29 cellular contexts compared by ENCODE assay signal in the genomic region with DNA sequence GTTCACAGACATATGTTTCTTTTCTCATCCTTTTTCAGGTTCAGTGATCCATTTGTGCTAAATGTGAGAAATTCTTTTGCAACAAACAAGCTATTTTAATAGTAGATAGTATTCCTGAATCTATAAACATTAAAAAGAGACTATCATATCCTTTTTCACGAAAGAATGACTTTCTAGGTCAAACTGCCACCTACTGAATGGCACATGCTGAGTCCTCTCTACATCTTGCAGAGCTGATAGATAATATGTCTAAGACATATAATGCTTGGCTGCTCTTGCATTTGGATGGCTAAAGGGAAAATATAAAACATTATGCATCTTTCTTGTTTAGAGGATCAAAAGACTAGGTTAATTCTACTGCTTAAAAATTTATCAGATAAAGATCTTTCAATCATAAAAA.
"Had no signal": no experiment of that assay in that cellular context is flagged by ENCODE, and none has a peak within 500 bp of the region (broad histone marks: within the 10 kb centered on the region; RNA-seq: fewer than 3 reads in every experiment).

No MANE protein-coding gene starts in this region.

- H3K4me3 ChIP-seq: adrenal gland, body of pancreas, coronary artery, dorsolateral prefrontal cortex, esophagus muscularis mucosa, gastrocnemius medialis, heart left ventricle had no signal

- DNase-seq: activated CD4-positive, alpha-beta memory T cell treated with anti-CD3 and anti-CD28 coated beads for 36 hours; activated CD4-positive, alpha-beta T cell treated with anti-CD3 and anti-CD28 coated beads for 36 hours; activated CD4-positive, alpha-beta T cell treated with anti-CD3 and anti-CD28 coated beads, Interleukin-2, amount 10 ng/mL, durations not matched to agents 24 days and 14 days; activated CD4-positive, CD25-positive, alpha-beta regulatory T cell; activated CD4-positive, CD25-positive, alpha-beta regulatory T cell treated with anti-CD3 and anti-CD28 coated beads, Interleukin-2, amount 50 U/mL, for 72 hours; activated CD8-positive, alpha-beta memory T cell treated with anti-CD3 and anti-CD28 coated beads, Interleukin-2, amount 10 ng/mL, durations not matched to agents 7 days and 5 days; activated CD8-positive, alpha-beta memory T cell treated with anti-CD3 and anti-CD28 coated beads, Interleukin-2, amount 50 U/mL, for 4 hours; activated CD8-positive, alpha-beta T cell treated with anti-CD3 and anti-CD28 coated beads, Interleukin-2, amount 10 ng/mL, durations not matched to agents 7 days and 5 days; activated effector memory CD4-positive, alpha-beta T cell treated with anti-CD3 and anti-CD28 coated beads, Interleukin-2, amount 50 U/mL, for 16 hours; activated naive CD4-positive, alpha-beta T cell treated with anti-CD3 and anti-CD28 coated beads for 36 hours; activated naive CD8-positive, alpha-beta T cell treated with anti-CD3 and anti-CD28 coated beads for 36 hours; activated naive CD8-positive, alpha-beta T cell treated with anti-CD3 and anti-CD28 coated beads, Interleukin-2, amount 50 U/mL, for 24 hours; activated T-cell treated with anti-CD3 and anti-CD28 coated beads, Interleukin-2, amount 50 U/mL, for 1 hour; activated T-cell treated with anti-CD3 and anti-CD28 coated beads, Interleukin-2, amount 50 U/mL, for 48 hours; adrenal gland; amygdala; aorta; body of pancreas; cerebellar nuclear complex; dorsolateral prefrontal cortex; effector memory CD8-positive, alpha-beta T cell; erythroblast; foreskin keratinocyte; gastrocnemius medialis; glutamatergic neuron; heart left ventricle; T-helper 2 cell had no signal

- H3K36me3 ChIP-seq: adrenal gland, esophagus muscularis mucosa, gastrocnemius medialis, heart left ventricle had no signal

- H3K4me1 ChIP-seq: adrenal gland, body of pancreas, esophagus muscularis mucosa, foreskin keratinocyte, gastrocnemius medialis, heart left ventricle had no signal

- H3K27me3 ChIP-seq: adrenal gland, body of pancreas, dorsolateral prefrontal cortex, esophagus muscularis mucosa, foreskin keratinocyte, gastrocnemius medialis, heart left ventricle had no signal

- H3K9me3 ChIP-seq: adrenal gland, body of pancreas, esophagus muscularis mucosa, gastrocnemius medialis, heart left ventricle had no signal

- H3K27ac ChIP-seq: adrenal gland, body of pancreas, coronary artery, esophagus muscularis mucosa, foreskin keratinocyte, gastrocnemius medialis, heart left ventricle had no signal
